22 cellular contexts compared by ENCODE assay signal in genomic region chr6:145457556-145457955, GRCh38.
DNase-seq lines count a peak whose midpoint lies in the region; TF ChIP-seq lines count a peak whose summit lies in the region.
"Had no signal": no experiment of that assay in that cellular context is flagged by ENCODE, and none has a peak within 500 bp of the region (broad histone marks: within the 10 kb centered on the region; RNA-seq: fewer than 3 reads in every experiment).

No MANE protein-coding gene starts in this region.

- H3K79me2 ChIP-seq in osteoblast (ENCODE audit: insufficient read depth, low read length): no peaks in the 10 kb centered on the region

- H2AFZ ChIP-seq in osteoblast (ENCODE audit: low read length): no peak overlapping the region

- DNase-seq in amniotic epithelial cell (ENCODE audit: low read depth) (peak; percentile 7), osteoblast (ENCODE audit: insufficient read length, low spot score, missing footprints) (peak; percentile 25), RWPE1 (ENCODE audit: low spot score) (no peak), RKO (ENCODE audit: low spot score) (no peak)
- no peak for DNase-seq in effector CD8-positive, alpha-beta T cell (lab: John Stamatoyannopoulos, UW)
- DNase-seq: 8988T; ACHN; BE2C; C1 segment of cervical spinal cord; CD4-positive, alpha-beta memory T cell; CD4-positive, CD25-positive, alpha-beta regulatory T cell; CD8-positive, alpha-beta memory T cell; COR-L47; DMS 273 treated with DMSO at 0.1 percent for 48 hours; DMS153; DMS53; DMS79; DND-41; EL; GDM1 had no signal

- POLR2A ChIA-PET in RWPE1 (lab: Yijun Ruan, JAX; ENCODE audit: low non-redundant PET): no interaction called here

- CTCF ChIA-PET in RWPE1 (lab: Yijun Ruan, JAX): no interaction called here

- no peaks in the 10 kb centered on the region for H3K4me1 ChIP-seq in osteoblast (ENCODE audit: insufficient read depth, low read length)
- H3K4me1 ChIP-seq: BLaER1 had no signal

- no peak overlapping the region for H3K4me2 ChIP-seq in osteoblast (ENCODE audit: insufficient read depth, low read length)
- H3K4me2 ChIP-seq: BLaER1 had no signal

- TF ChIP-seq CTCF in osteoblast (IDR thresholded peaks at IDR 0.05; ENCODE audit: extremely low read depth, low read depth, low read length) (no peak), RWPE1 (conservative IDR thresholded peaks at IDR 0.05; ENCODE audit: low read depth) (no peak)

- no peaks in the 10 kb centered on the region for H3K27me3 ChIP-seq in osteoblast (ENCODE audit: insufficient read depth, low read length)
- H3K27me3 ChIP-seq: BE2C, BLaER1 had no signal

- H3K9me3 ChIP-seq in osteoblast (ENCODE audit: low read depth, low read length): no peaks in the 10 kb centered on the region
- H3K9me3 ChIP-seq: BE2C, BLaER1 had no signal

- no peak overlapping the region for H3K27ac ChIP-seq in osteoblast (ENCODE audit: low read depth, low read length)
- H3K27ac ChIP-seq in RWPE1: no peak overlapping the region
- H3K27ac ChIP-seq: BLaER1 had no signal

- no peaks in the 10 kb centered on the region for H3K36me3 ChIP-seq in osteoblast (ENCODE audit: insufficient read depth, low read length)
- H3K36me3 ChIP-seq: BE2C, BLaER1 had no signal

- no peak overlapping the region for H3K4me3 ChIP-seq in osteoblast (ENCODE audit: insufficient read depth, low read length)
- H3K4me3 ChIP-seq: BLaER1, GM12878 had no signal

- no peaks in the 10 kb centered on the region for H4K20me1 ChIP-seq in osteoblast (ENCODE audit: insufficient read depth, low read length)
- H4K20me1 ChIP-seq: BLaER1 had no signal

Comparison
In these comparisons a context has a peak if more than half of its experiments do, and no peak if none do; other contexts are left out.
1. DNase-seq: peak in amniotic epithelial cell (single experiment) and osteoblast (single experiment); none in RWPE1 (single experiment), RKO (single experiment) and effector CD8-positive, alpha-beta T cell (single experiment).